Comparison of ENCODE assay signal across 8 cellular contexts in genomic region chr6:13574571-13575376, GRCh38. TPM values are rescaled to one million over a fixed set of nuclear protein-coding genes. Genes with fewer than 3 reads are reported as not detected.
DNase-seq lines count a peak whose midpoint lies in the region; ATAC-seq and TF ChIP-seq lines count a peak whose summit lies in the region.

TSS of gene SIRT5 (plus strand) at chr6:13574601. CDS start at chr6:13584111, 9,510 bp downstream.

- TF ChIP-seq CTCF in GM13976 (IDR thresholded peaks at IDR 0.05; ENCODE audit: borderline replicate concordance, control extremely low read depth, extremely low read depth, insufficient read depth, missing control alignments) (no peak), right atrium auricular region (IDR thresholded peaks at IDR 0.05) (no peak), vagina (IDR thresholded peaks at IDR 0.05) (peak in 2 of 3 experiments; percentile 33 to 60)

- H3K36me3 Mint-ChIP-seq in T-cell = peaks cover 7% of the 10 kb centered on the region

- DNase-seq in GM13976 (ENCODE audit: low spot score) (peak; percentile 85), NCI-H1436 (lab: John Stamatoyannopoulos, UW) (peak; percentile 85), T-cell (peak; percentile 48 to 77 (median 63)), amniotic epithelial cell (ENCODE audit: low read depth) (peak; percentile 76), right atrium auricular region (ENCODE audit: low spot score) (peak; percentile 85), pulmonary artery endothelial cell (ENCODE audit: low read depth, low spot score) (peak; percentile 45), vagina (ENCODE audit: extremely low spot score in 2 of 2) (peak in 1 of 2 donors; percentile 93)

- no peaks in the 10 kb centered on the region for H3K27me3 Mint-ChIP-seq in T-cell

- H3K9me3 ChIP-seq in right atrium auricular region = peaks cover 0 to 5% of the 10 kb centered on the region in 2 donors
- H3K9me3 ChIP-seq in vagina = no peaks in the 10 kb centered on the region

- POLR2A ChIA-PET in T-cell (lab: Charles Lee) = interaction anchor here (0.6 to 1.5 kb wide), 4 partner anchors 41 to 247 kb away, joined by 3 to 7 read pairs (median 4); partner anchors contain the start of genes NOL7 (in 1 of the 2) and TBC1D7 (in 1 of the 2)

- H3K4me1 ChIP-seq in right atrium auricular region (peaks cover 0 to 9% of the 10 kb centered on the region in 2 donors), vagina (peaks cover 11% of the 10 kb centered on the region)

- CTCF ChIA-PET in T-cell (lab: Charles Lee) = interaction anchor here (0.5 to 2.7 kb wide), 42 partner anchors 11 to 492 kb away, joined by 3 to 40 read pairs (median 4); partner anchors contain the start of genes NOL7 (in 1 of the 2), RANBP9 (in 1 of the 2) and TBC1D7 (in 1 of the 2)

- H3K27ac ChIP-seq in right atrium auricular region = peak within 1 kb of the TSS; percentile 97 to 99
- peak within 1 kb of the TSS; percentile 94 for H3K27ac ChIP-seq in vagina

- in situ Hi-C loops in GM13976 (cut with MboI; ENCODE audit: low sequenced_read_pairs, unreplicated experiment) = loop anchor here (25.0 kb wide), 1 partner anchor 387 kb away; no protein-coding TSS in a partner anchor

- H3K27me3 ChIP-seq in right atrium auricular region (no peaks in the 10 kb centered on the region), vagina (no peaks in the 10 kb centered on the region)

- intact Hi-C loops in vagina (cut with DNase I) = no loop called here

- H3K9me3 Mint-ChIP-seq in T-cell = no peaks in the 10 kb centered on the region

- H3K4me3 ChIP-seq in right atrium auricular region = peak within 1 kb of the TSS; percentile 78 to 90
- peak within 1 kb of the TSS; percentile 82 to 91 for H3K4me3 ChIP-seq in vagina

- peak within 1 kb of the TSS; percentile 97 for H3K27ac Mint-ChIP-seq in T-cell

- peak within 1 kb of the TSS; percentile 93 to 97 (median 97) for H3K4me3 Mint-ChIP-seq in T-cell

- TF ChIP-seq POLR2A in vagina (IDR thresholded peaks at IDR 0.05) = peak in 1 of 2 donors; percentile 56

- peaks cover 22 to 31% (median 29%) of the 10 kb centered on the region in 3 donors for H3K4me1 Mint-ChIP-seq in T-cell

- H3K36me3 ChIP-seq in right atrium auricular region (no peaks in the 10 kb centered on the region), vagina (no peaks in the 10 kb centered on the region)

- ATAC-seq in HG02840 (IDR thresholded peaks at IDR 0.05; ENCODE audit: low FRiP score, unreplicated experiment) (peak; percentile 63), T-cell (replicated peaks in 1 of 4) (peak; percentile 69 to 72 (median 70))

RNA-seq across cellular contexts. Expression of gene SIRT5, which starts in this region (rescaled TPM):
- 10 to 100 TPM; 11.7 to 21.5 (median 16.8) TPM for total RNA-seq in T-cell
- 10 to 100 TPM; 17.9 to 31.2 TPM for total RNA-seq in right atrium auricular region
- 7.9 and 8.2 TPM in 2 replicates for total RNA-seq in pulmonary artery endothelial cell
- total RNA-seq in vagina = 7.1 TPM

Comparison
In these comparisons a context has a peak if more than half of its experiments do, and no peak if none do; other contexts are left out.
1. CTCF ChIP-seq: peak in vagina (2 of 3); none in GM13976 (single experiment) and right atrium auricular region (0 of 2).